ENCODE assay signal across 9 cellular contexts in genomic region chr17:43359469-43360105, GRCh38. TPM values are rescaled to one million over a fixed set of nuclear protein-coding genes. Genes with fewer than 3 reads are reported as not detected.
DNase-seq lines count a peak whose midpoint lies in the region; ATAC-seq and TF ChIP-seq lines count a peak whose summit lies in the region.
"Had no signal": no experiment of that assay in that cellular context is flagged by ENCODE, and none has a peak within 500 bp of the region (broad histone marks: within the 10 kb centered on the region; RNA-seq: fewer than 3 reads in every experiment).

No MANE protein-coding gene starts in this region.

- H3K27ac Mint-ChIP-seq in WTC11, result no peak overlapping the region; the same call in 1 of the 2 replicates
- H3K27ac Mint-ChIP-seq in stimulated activated memory B cell treated with anti-CD40 and anti-IgM and Interleukin-4, amounts not matched to agents 10 μg/mL and 1 μg/mL and 100 μg/mL, for 72 hours, result peak overlapping the region; percentile 100

- WGBS in hepatocyte (ENCODE audit: low lambda C conversion rate, missing lambda C conversion rate), result 87% methylated on average over 17 of the region's 17 CpGs

- peaks cover 21% of the 10 kb centered on the region for H3K27me3 Mint-ChIP-seq in WTC11 (ENCODE audit: low read depth)
- H3K27me3 Mint-ChIP-seq in stimulated activated memory B cell treated with anti-CD40 and anti-IgM and Interleukin-4, amounts not matched to agents 10 μg/mL and 1 μg/mL and 100 μg/mL, for 72 hours, result no peaks in the 10 kb centered on the region

- no peaks in the 10 kb centered on the region; the same call in 1 of the 2 replicates for H3K36me3 Mint-ChIP-seq in WTC11
- H3K36me3 Mint-ChIP-seq in stimulated activated memory B cell treated with anti-CD40 and anti-IgM and Interleukin-4, amounts not matched to agents 10 μg/mL and 1 μg/mL and 100 μg/mL, for 72 hours, result no peaks in the 10 kb centered on the region

- H3K4me3 ChIP-seq in hepatocyte, result peak overlapping the region; percentile 16

- CTCF ChIA-PET in WTC11 (lab: Charles Lee), result interaction anchor here (0.9 kb wide), 1 partner anchor 34 kb away, joined by 3 read pairs; no protein-coding TSS in a partner anchor

- H3K27me3 ChIP-seq in hepatocyte, result no peaks in the 10 kb centered on the region

- H3K4me1 Mint-ChIP-seq in WTC11, result peaks cover 26% of the 10 kb centered on the region
- H3K4me1 Mint-ChIP-seq in stimulated activated memory B cell treated with anti-CD40 and anti-IgM and Interleukin-4, amounts not matched to agents 10 μg/mL and 1 μg/mL and 100 μg/mL, for 72 hours, result peaks cover 23% of the 10 kb centered on the region

- peak overlapping the region; percentile 85 for H3K4me3 Mint-ChIP-seq in WTC11
- H3K4me3 Mint-ChIP-seq in stimulated activated memory B cell treated with anti-CD40 and anti-IgM and Interleukin-4, amounts not matched to agents 10 μg/mL and 1 μg/mL and 100 μg/mL, for 72 hours, result peak overlapping the region; percentile 85

- no peak for TF ChIP-seq CTCF in WTC11 (IDR thresholded peaks at IDR 0.05)
- no peak for TF ChIP-seq CTCF in hepatocyte (IDR thresholded peaks at IDR 0.05; ENCODE audit: poor library complexity)

- H3K9me2 ChIP-seq in hepatocyte (replicated peaks; ENCODE audit: insufficient read depth), result no peaks in the 10 kb centered on the region

- peak overlapping the region; percentile 96 for H3K27ac ChIP-seq in hepatocyte

- POLR2A ChIA-PET in WTC11 (lab: Charles Lee), result no interaction called here

- peaks cover 6% of the 10 kb centered on the region for H3K4me1 ChIP-seq in hepatocyte (ENCODE audit: insufficient read depth)

- ATAC-seq in WTC11 (no peak), GM19324 (IDR thresholded peaks at IDR 0.05; ENCODE audit: low FRiP score, unreplicated experiment) (no peak)
- no peak for ATAC-seq in stimulated activated memory B cell treated with anti-CD40 and anti-IgM and Interleukin-4, amounts not matched to agents 10 μg/mL and 1 μg/mL and 100 μg/mL, for 72 hours

- no peaks in the 10 kb centered on the region for H4K20me1 ChIP-seq in hepatocyte (ENCODE audit: insufficient read depth, poor library complexity, severe bottlenecking)

- peak overlapping the region; percentile 70 for H3K4me2 ChIP-seq in hepatocyte

- no peak overlapping the region for H2AFZ ChIP-seq in hepatocyte

- H3K9me3 Mint-ChIP-seq in WTC11, result no peaks in the 10 kb centered on the region
- no peaks in the 10 kb centered on the region for H3K9me3 Mint-ChIP-seq in stimulated activated memory B cell treated with anti-CD40 and anti-IgM and Interleukin-4, amounts not matched to agents 10 μg/mL and 1 μg/mL and 100 μg/mL, for 72 hours

- peaks cover 13% of the 10 kb centered on the region for H3K79me2 ChIP-seq in hepatocyte

- H3K9me3 ChIP-seq in hepatocyte (ENCODE audit: low read depth), result no peaks in the 10 kb centered on the region

- no peaks in the 10 kb centered on the region for H3K36me3 ChIP-seq in hepatocyte (replicated peaks; ENCODE audit: insufficient read depth, low read depth)

- DNase-seq in DMS79 treated with DMSO at 0.1 percent for 48 hours (lab: John Stamatoyannopoulos, UW), result peak; percentile 19
- DNase-seq in DMS79 (lab: John Stamatoyannopoulos, UW), result no peak
- no peak for DNase-seq in WTC11 (ENCODE audit: low spot score)
- DNase-seq in hepatocyte (ENCODE audit: low spot score), result no peak
- no peak for DNase-seq in hippocampal formation (lab: John Stamatoyannopoulos, UW)
- no peak for DNase-seq in DMS 273 (lab: John Stamatoyannopoulos, UW; ENCODE audit: unreplicated experiment)
- DNase-seq: 8988T had no signal

TF ChIP-seq in WTC11, 78 proteins besides CTCF, POLR2A, EP300 and RAD21:
- TF ChIP-seq NR1H2 (CRISPR knock-in tag; IDR thresholded peaks at IDR 0.05), result no peak

RNA-seq across cellular contexts. Expression of gene ARL4D, which starts 39.2 kb away (rescaled TPM):
- total RNA-seq in WTC11 (2021) (11.9 to 13.4 TPM (median 13.0 TPM) in 3 replicates), hepatocyte (35.3 and 35.8 TPM in 2 replicates)
- polyA plus RNA-seq in hepatocyte, result 93.2 and 99.9 TPM in 2 replicates
